ENCODE assay signal across 10 cellular contexts in the genomic region with DNA sequence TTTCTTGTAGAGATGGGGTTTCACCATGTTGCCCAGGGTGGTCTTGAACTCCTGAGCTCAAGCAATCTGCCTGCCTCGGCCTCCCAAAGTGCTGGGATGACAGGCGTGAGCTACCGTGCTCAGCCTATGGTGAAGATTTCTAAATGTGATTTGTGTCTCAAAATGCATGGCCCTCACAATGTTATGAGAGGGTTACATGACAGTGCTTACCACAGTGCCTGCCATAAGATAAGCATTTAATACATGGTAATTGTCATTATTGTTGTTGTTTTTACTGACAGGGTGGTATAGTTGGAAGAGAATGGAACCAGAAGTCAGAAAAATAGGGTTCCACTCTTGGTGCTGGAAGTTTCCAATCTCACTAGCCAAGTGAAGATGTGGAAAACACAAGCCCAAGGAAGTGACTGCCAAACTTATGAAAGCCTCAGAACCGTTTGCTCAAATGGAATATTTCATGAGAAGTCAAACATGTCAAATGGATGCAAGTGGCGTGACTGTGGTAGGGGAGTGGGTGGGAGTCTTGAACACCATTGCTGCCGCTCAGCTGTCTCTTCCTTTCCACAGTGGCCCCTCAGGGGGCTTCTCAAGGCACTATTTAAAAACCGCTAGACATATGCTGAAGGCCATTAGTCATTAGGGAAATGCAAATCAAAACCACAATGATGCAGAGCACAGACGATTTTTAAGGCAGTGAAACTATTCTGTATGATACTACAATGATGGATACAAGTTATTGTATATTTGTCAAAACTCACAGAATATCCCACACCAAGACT. TPM values are rescaled to one million over a fixed set of nuclear protein-coding genes. Genes with fewer than 3 reads are reported as not detected.
DNase-seq lines count a peak whose midpoint lies in the region; ATAC-seq and TF ChIP-seq lines count a peak whose summit lies in the region.
"Had no signal": no experiment of that assay in that cellular context is flagged by ENCODE, and none has a peak within 500 bp of the region (broad histone marks: within the 10 kb centered on the region; RNA-seq: fewer than 3 reads in every experiment).

No MANE protein-coding gene starts in this region.

- peaks cover 4% of the 10 kb centered on the region for H3K4me1 Mint-ChIP-seq in activated naive CD8-positive, alpha-beta T cell treated with anti-CD3 and anti-CD28 coated beads for 36 hours

- H3K27ac Mint-ChIP-seq in activated naive CD8-positive, alpha-beta T cell treated with anti-CD3 and anti-CD28 coated beads for 36 hours = peak overlapping the region; percentile 19

- peaks cover 53% of the 10 kb centered on the region for H3K27me3 Mint-ChIP-seq in activated naive CD8-positive, alpha-beta T cell treated with anti-CD3 and anti-CD28 coated beads for 36 hours

- no peak overlapping the region for H3K4me3 Mint-ChIP-seq in activated naive CD8-positive, alpha-beta T cell treated with anti-CD3 and anti-CD28 coated beads for 36 hours

- TF ChIP-seq CTCF in GM12865 (IDR thresholded peaks at IDR 0.05; ENCODE audit: insufficient read depth, low read depth, low read length, missing control alignments) = no peak

- ATAC-seq in GM19438 (IDR thresholded peaks at IDR 0.05; ENCODE audit: low read depth, unreplicated experiment) = peak; percentile 85
- ATAC-seq in HG03108 (IDR thresholded peaks at IDR 0.05; ENCODE audit: unreplicated experiment) = peak; percentile 75
- no peak for ATAC-seq in SK-N-SH treated with all-trans-retinoic acid at 6 μM for 48 hours

- no peaks in the 10 kb centered on the region for H3K36me3 Mint-ChIP-seq in activated naive CD8-positive, alpha-beta T cell treated with anti-CD3 and anti-CD28 coated beads for 36 hours

- peak; percentile 74 for DNase-seq in GM12865 (ENCODE audit: low read depth)
- DNase-seq in activated naive CD8-positive, alpha-beta T cell treated with anti-CD3 and anti-CD28 coated beads for 36 hours = peak; percentile 32
- DNase-seq in COLO668 (lab: John Stamatoyannopoulos, UW; ENCODE audit: unreplicated experiment) = no peak
- no peak for DNase-seq in HuH-7.5 (ENCODE audit: low spot score)
- no peak for DNase-seq in NCI-H345 treated with DMSO at 0.1 percent for 48 hours (lab: John Stamatoyannopoulos, UW; ENCODE audit: unreplicated experiment)
- DNase-seq: activated CD4-positive, alpha-beta T cell treated with anti-CD3 and anti-CD28 coated beads, Interleukin-2, amount 50 U/mL, for 4 hours; NCI-H1436 had no signal

- H3K4me3 ChIP-seq in GM12865 (ENCODE audit: low read depth, low read length) = no peak overlapping the region

- peaks cover 2% of the 10 kb centered on the region for H3K9me3 Mint-ChIP-seq in activated naive CD8-positive, alpha-beta T cell treated with anti-CD3 and anti-CD28 coated beads for 36 hours

TF ChIP-seq in SK-N-SH treated with all-trans-retinoic acid at 6 μM for 48 hours, 23 proteins besides CTCF, POLR2A, EP300 and RAD21:
- TF ChIP-seq TOX (CRISPR knock-in tag; IDR thresholded peaks at IDR 0.05; ENCODE audit: borderline replicate concordance) (no peak), ISL1 (CRISPR knock-in tag; IDR thresholded peaks at IDR 0.05) (no peak), GLIS3 (CRISPR knock-in tag; IDR thresholded peaks at IDR 0.05) (no peak), PPARA (CRISPR knock-in tag; IDR thresholded peaks at IDR 0.05; ENCODE audit: borderline replicate concordance) (no peak), ZNF70 (CRISPR knock-in tag; IDR thresholded peaks at IDR 0.05) (no peak)

RNA-seq across cellular contexts. Expression of a gene that starts 29.1 kb away (rescaled TPM):
- under 1 TPM; 0.14 to 0.21 TPM for total RNA-seq in activated naive CD8-positive, alpha-beta T cell treated with anti-CD3 and anti-CD28 coated beads for 36 hours

Comparison
In these comparisons a context has a peak if more than half of its experiments do, and no peak if none do; other contexts are left out.
1. DNase-seq: peak in GM12865 (single experiment) and activated naive CD8-positive, alpha-beta T cell treated with anti-CD3 and anti-CD28 coated beads for 36 hours (single experiment); none in COLO668 (single experiment), HuH-7.5 (single experiment) and NCI-H345 treated with DMSO at 0.1 percent for 48 hours (single experiment).